ENCODE assay signal across 14 cellular contexts in the genomic region with DNA sequence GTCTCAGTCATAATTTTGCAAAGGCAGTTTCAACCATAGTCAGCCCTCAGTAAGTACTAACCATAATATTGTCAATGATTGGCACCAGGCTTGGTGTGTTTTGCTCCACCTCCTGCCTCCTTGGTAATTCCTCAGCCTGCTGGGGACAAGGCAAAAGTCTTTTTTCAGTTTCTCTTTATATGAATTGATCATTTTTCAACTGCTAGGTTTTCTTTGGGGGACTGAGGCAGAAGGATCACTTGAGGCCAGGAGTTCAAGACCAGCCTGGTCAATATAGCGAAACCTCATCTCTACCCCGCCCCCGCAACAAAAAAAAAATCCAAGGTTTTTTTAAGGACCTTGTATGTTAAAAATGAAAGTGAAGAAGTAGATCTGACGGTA.
DNase-seq lines count a peak whose midpoint lies in the region; TF ChIP-seq lines count a peak whose summit lies in the region.
"Had no signal": no experiment of that assay in that cellular context is flagged by ENCODE, and none has a peak within 500 bp of the region (broad histone marks: within the 10 kb centered on the region; RNA-seq: fewer than 3 reads in every experiment).

No MANE protein-coding gene starts in this region.

- H4K20me1 ChIP-seq in BLaER1 (no peaks in the 10 kb centered on the region), DOHH2 (ENCODE audit: control insufficient read depth, insufficient read depth, low read depth, low read length) (no peaks in the 10 kb centered on the region)

- H3K4me2 ChIP-seq in BLaER1 (peak overlapping the region; percentile 89), DOHH2 (ENCODE audit: low read length) (peak overlapping the region; percentile 72)
- H3K4me2 ChIP-seq: smooth muscle cell had no signal

- peak overlapping the region; percentile 84 for H3K27ac ChIP-seq in BLaER1
- H3K27ac ChIP-seq in DOHH2 (ENCODE audit: low read depth, low read length), result peak overlapping the region; percentile 94
- no peak overlapping the region for H3K27ac ChIP-seq in coronary artery
- H3K27ac ChIP-seq: parathyroid adenoma had no signal

- H3K4me3 Mint-ChIP-seq in activated CD4-positive, alpha-beta memory T cell treated with anti-CD3 and anti-CD28 coated beads, Interleukin-2, amount 10 ng/mL, durations not matched to agents 7 days and 5 days, result peak overlapping the region; percentile 60
- H3K4me3 Mint-ChIP-seq in immature natural killer cell, result peak overlapping the region; percentile 67 to 87 (median 81)

- peaks cover 64% of the 10 kb centered on the region for H3K36me3 Mint-ChIP-seq in activated CD4-positive, alpha-beta memory T cell treated with anti-CD3 and anti-CD28 coated beads, Interleukin-2, amount 10 ng/mL, durations not matched to agents 7 days and 5 days (ENCODE audit: low read depth)
- H3K36me3 Mint-ChIP-seq in immature natural killer cell, result peaks cover 38 to 52% (median 41%) of the 10 kb centered on the region in 3 donors

- H3K27me3 ChIP-seq in BLaER1 (no peaks in the 10 kb centered on the region), DOHH2 (ENCODE audit: control insufficient read depth, low read length) (no peaks in the 10 kb centered on the region)

- 0 out of 2 replicates have a peak overlapping the region, but pooled peaks have one; percentile 29 for H3K4me3 ChIP-seq in BLaER1
- H3K4me3 ChIP-seq in DOHH2 (ENCODE audit: low read length), result peak overlapping the region; percentile 62
- H3K4me3 ChIP-seq in coronary artery, result no peak overlapping the region
- H3K4me3 ChIP-seq: smooth muscle cell had no signal

- TF ChIP-seq CTCF in DOHH2 (IDR thresholded peaks at IDR 0.05; ENCODE audit: low read depth, low read length, poor library complexity, severe bottlenecking) (no peak), coronary artery (IDR thresholded peaks at IDR 0.05) (no peak)

- no peaks in the 10 kb centered on the region for H3K27me3 Mint-ChIP-seq in activated CD4-positive, alpha-beta memory T cell treated with anti-CD3 and anti-CD28 coated beads, Interleukin-2, amount 10 ng/mL, durations not matched to agents 7 days and 5 days
- H3K27me3 Mint-ChIP-seq in immature natural killer cell (ENCODE audit: low read depth in 3 of 3), result peaks cover 0 to 4% (median 1%) of the 10 kb centered on the region in 3 donors

- H3K36me3 ChIP-seq in BLaER1, result peaks cover 34% of the 10 kb centered on the region
- H3K36me3 ChIP-seq in DOHH2 (ENCODE audit: control insufficient read depth, low read length), result peaks cover 42% of the 10 kb centered on the region

- H3K9me2 ChIP-seq in DOHH2 (replicated peaks; ENCODE audit: control insufficient read depth, low read length), result no peaks in the 10 kb centered on the region

- H3F3A ChIP-seq in DOHH2 (ENCODE audit: control insufficient read depth, insufficient read depth), result peaks cover 22% of the 10 kb centered on the region

- peak overlapping the region; percentile 30; the same call in 1 of the 2 replicates for H3K9ac ChIP-seq in BLaER1
- H3K9ac ChIP-seq: parathyroid adenoma had no signal

- CTCF ChIA-PET in activated CD4-positive, alpha-beta memory T cell treated with anti-CD3 and anti-CD28 coated beads, Interleukin-2, amount 10 ng/mL, durations not matched to agents 7 days and 5 days (lab: Charles Lee), result interaction anchor here (0.8 to 3.6 kb wide), 7 partner anchors 10 to 192 kb away, joined by 3 to 41 read pairs (median 16); a partner anchor contains a TSS

- H3K4me1 Mint-ChIP-seq in activated CD4-positive, alpha-beta memory T cell treated with anti-CD3 and anti-CD28 coated beads, Interleukin-2, amount 10 ng/mL, durations not matched to agents 7 days and 5 days, result peaks cover 68% of the 10 kb centered on the region
- H3K4me1 Mint-ChIP-seq in immature natural killer cell, result peaks cover 79 to 88% of the 10 kb centered on the region in 2 donors

- 0 out of 2 replicates have a peak, but pooled peaks cover 4% of the 10 kb centered on the region for H3K9me3 ChIP-seq in BLaER1
- H3K9me3 ChIP-seq in DOHH2 (ENCODE audit: control insufficient read depth, insufficient read depth, low read length), result no peaks in the 10 kb centered on the region

- H3K79me2 ChIP-seq in DOHH2 (ENCODE audit: control insufficient read depth, low read length), result no peaks in the 10 kb centered on the region
- H3K79me2 ChIP-seq: parathyroid adenoma had no signal

- peak overlapping the region; percentile 89 for H3K27ac Mint-ChIP-seq in activated CD4-positive, alpha-beta memory T cell treated with anti-CD3 and anti-CD28 coated beads, Interleukin-2, amount 10 ng/mL, durations not matched to agents 7 days and 5 days
- H3K27ac Mint-ChIP-seq in immature natural killer cell, result peak overlapping the region; percentile 90 to 98 (median 93)

- no peaks in the 10 kb centered on the region for H3K9me3 Mint-ChIP-seq in activated CD4-positive, alpha-beta memory T cell treated with anti-CD3 and anti-CD28 coated beads, Interleukin-2, amount 10 ng/mL, durations not matched to agents 7 days and 5 days
- no peaks in the 10 kb centered on the region for H3K9me3 Mint-ChIP-seq in immature natural killer cell

- peaks cover 54% of the 10 kb centered on the region for H3K4me1 ChIP-seq in BLaER1
- H3K4me1 ChIP-seq in DOHH2 (ENCODE audit: control insufficient read depth, low read length), result peaks cover 54% of the 10 kb centered on the region
- H3K4me1 ChIP-seq: parathyroid adenoma had no signal

- POLR2A ChIA-PET in activated CD4-positive, alpha-beta memory T cell treated with anti-CD3 and anti-CD28 coated beads, Interleukin-2, amount 10 ng/mL, durations not matched to agents 7 days and 5 days (lab: Charles Lee), result interaction anchor here (0.6 to 7.3 kb wide), 13 partner anchors 11 to 201 kb away, joined by 3 to 222 read pairs (median 11); a partner anchor contains a TSS

- DNase-seq in activated CD4-positive, alpha-beta memory T cell treated with anti-CD3 and anti-CD28 coated beads, Interleukin-2, amount 10 ng/mL, durations not matched to agents 7 days and 5 days, result no peak
- DNase-seq in immature natural killer cell, result no peak
- no peak for DNase-seq in AG08396 (ENCODE audit: low spot score)
- DNase-seq in activated gamma-delta T cell (lab: John Stamatoyannopoulos, UW), result no peak
- no peak for DNase-seq in kidney glomerular epithelial cell (lab: John Stamatoyannopoulos, UW)
- no peak for DNase-seq in coronary artery (ENCODE audit: low spot score)
- DNase-seq: activated CD8-positive, alpha-beta memory T cell treated with anti-CD3 and anti-CD28 coated beads for 24 hours; amygdala; NCI-H2029 treated with DMSO at 0.1 percent for 48 hours; T1000 had no signal

Comparison
In these comparisons a context has a peak if more than half of its experiments do, and no peak if none do; other contexts are left out.
1. H3K27ac ChIP-seq: peak in BLaER1 (single experiment) and DOHH2 (single experiment); none in coronary artery (0 of 2).